In genomic region chrX:135520553-135521404, GRCh38 we compare ENCODE assay signal across 8 cellular contexts. TPM values are rescaled to one million over a fixed set of nuclear protein-coding genes. Genes with fewer than 3 reads are reported as not detected.
DNase-seq lines count a peak whose midpoint lies in the region; ATAC-seq and TF ChIP-seq lines count a peak whose summit lies in the region.

INTS6L (plus strand) TSS chrX:135520660; CDS start chrX:135520993, 333 bp downstream.

- H3K9ac ChIP-seq in trophoblast cell (ENCODE audit: low read length): peak within 1 kb of the TSS; percentile 74

- H3K79me1 ChIP-seq in trophoblast cell (ENCODE audit: low read length): peaks cover 12% of the 10 kb centered on the region

- peak within 1 kb of the TSS; percentile 80 for H4K8ac ChIP-seq in trophoblast cell (ENCODE audit: low read depth, low read length)

- H2BK5ac ChIP-seq in trophoblast cell (ENCODE audit: low read depth, low read length, poor library complexity): peak within 1 kb of the TSS; percentile 68

- peak; percentile 85 for ATAC-seq in Right ventricle myocardium superior (ENCODE audit: poor library complexity)

- H2AK5ac ChIP-seq in trophoblast cell (ENCODE audit: low read length): no peak within 1 kb of the TSS

- H3K4me1 ChIP-seq in trophoblast cell (ENCODE audit: control insufficient read depth in 1 of 2, insufficient read depth in 2 of 2, low read length in 2 of 2): no peaks in the 10 kb centered on the region
- H3K4me1 ChIP-seq in transverse colon: peaks cover 0 to 21% (median 0%) of the 10 kb centered on the region in 4 donors

- in situ Hi-C loops in transverse colon (cut with MboI; ENCODE audit: low pct_ligation_motif_present in 1 of 4, low pct_unique_long_range_greater_than_20kb in 1 of 4, low sequenced_read_pairs in 3 of 4): no loop called here

- H2AFZ ChIP-seq in trophoblast cell (ENCODE audit: insufficient read depth, low read length, poor library complexity): peak within 1 kb of the TSS; percentile 78

- H3K4me3 ChIP-seq in trophoblast cell (ENCODE audit: low read depth, low read length) (peak within 1 kb of the TSS; percentile 80), transverse colon (peak within 1 kb of the TSS; percentile 50 to 87 (median 77))

- no CpG with 5 or more reads among the region's 50 CpGs for WGBS in trophoblast cell (ENCODE audit: extremely low coverage, insufficient coverage, insufficient read length)
- WGBS in transverse colon (ENCODE audit: low coverage in 1 of 2), 2 donors: 54% methylated on average over 50 of the region's 50 CpGs; no CpG with 5 or more reads in 1 of the 2 donors

- no peak for TF ChIP-seq CTCF in transverse colon (IDR thresholded peaks at IDR 0.05)

- H3K27me3 ChIP-seq in trophoblast cell (ENCODE audit: insufficient read depth, low read length) (no peaks in the 10 kb centered on the region), transverse colon (no peaks in the 10 kb centered on the region)

- H3K23ac ChIP-seq in trophoblast cell (ENCODE audit: low read length): no peak within 1 kb of the TSS

- H3K14ac ChIP-seq in trophoblast cell (ENCODE audit: low read length): peak within 1 kb of the TSS; percentile 73

- H2BK120ac ChIP-seq in trophoblast cell (ENCODE audit: insufficient read depth, low read length, poor library complexity): peak within 1 kb of the TSS; percentile 72

- TF ChIP-seq POLR2A in transverse colon (IDR thresholded peaks at IDR 0.05): peak; percentile 98

- peak within 1 kb of the TSS; percentile 91 for H3K4me2 ChIP-seq in trophoblast cell (ENCODE audit: low read length)

- H2BK12ac ChIP-seq in trophoblast cell (ENCODE audit: low read length): peak within 1 kb of the TSS; percentile 44

- TF ChIP-seq EP300 in transverse colon (IDR thresholded peaks at IDR 0.05; ENCODE audit: low read depth): no peak

- H3K79me2 ChIP-seq in trophoblast cell (ENCODE audit: control insufficient read depth, insufficient read depth, low read length, poor library complexity): peaks cover 5% of the 10 kb centered on the region

- peak within 1 kb of the TSS; percentile 79 for H3K27ac ChIP-seq in trophoblast cell (ENCODE audit: low read depth, low read length)
- H3K27ac ChIP-seq in transverse colon: peak within 1 kb of the TSS; percentile 91 to 98 (median 97)

- no peaks in the 10 kb centered on the region for H3K9me3 ChIP-seq in trophoblast cell (ENCODE audit: insufficient read depth, low read depth, low read length)
- no peaks in the 10 kb centered on the region for H3K9me3 ChIP-seq in transverse colon

- intact Hi-C loops in Right ventricle myocardium superior (cut with DNase I): no loop called here
- intact Hi-C loops in transverse colon (cut with DNase I; ENCODE audit: low total_unique reads): no loop called here

- H4K91ac ChIP-seq in trophoblast cell (ENCODE audit: low read depth, low read length): peak within 1 kb of the TSS; percentile 77

- peak within 1 kb of the TSS; percentile 93 for H3K18ac ChIP-seq in trophoblast cell (ENCODE audit: low read length)

- peak within 1 kb of the TSS; percentile 87 for H4K12ac ChIP-seq in trophoblast cell (ENCODE audit: low read depth, low read length)

- DNase-seq in GF-D8 (lab: John Stamatoyannopoulos, UW) (peak; percentile 85), H4 (ENCODE audit: low spot score) (peak; percentile 61), M059J (ENCODE audit: low read depth) (peak; percentile 92), SW480 (ENCODE audit: low spot score) (peak; percentile 82), Right ventricle myocardium superior (peak; percentile 89), trophoblast cell (peak; percentile 59 to 65), transverse colon (peak; percentile 91)
- DNase-seq in activated naive CD8-positive, alpha-beta T cell treated with anti-CD3 and anti-CD28 coated beads, Interleukin-2, amount 50 U/mL, for 16 hours (ENCODE audit: low read depth, low spot score): peak; percentile 57

- H3K36me3 ChIP-seq in trophoblast cell (ENCODE audit: control insufficient read depth in 1 of 2, insufficient read depth in 2 of 2, low read length in 2 of 2): no peaks in the 10 kb centered on the region
- no peaks in the 10 kb centered on the region for H3K36me3 ChIP-seq in transverse colon

- H3K4ac ChIP-seq in trophoblast cell (ENCODE audit: low read depth, low read length): peak within 1 kb of the TSS; percentile 36

RNA-seq across cellular contexts. Expression of gene INTS6L, which starts in this region (rescaled TPM):
- 1.6 and 3.9 TPM in 2 replicates for total RNA-seq in H4 (2014; rRNA removed; shearing (Covaris generic))
- 4.7 and 5.8 TPM in 2 replicates for total RNA-seq in M059J (2014; rRNA removed; shearing (Covaris generic))
- total RNA-seq in Right ventricle myocardium superior: 2.4 TPM
- polyA plus RNA-seq in trophoblast cell (2013): 4.4 and 4.9 TPM in 2 replicates
- total RNA-seq in transverse colon: 100 to 1,000 TPM in 1 of 4 donors, 10 to 100 TPM in 3; 23.5 to 195 (median 44.4) TPM

Comparison
In these comparisons a context has a peak if more than half of its experiments do, and no peak if none do; other contexts are left out.
1. Peak in every context shown above with its lines: DNase-seq, ATAC-seq, H3K4me3 ChIP-seq and H3K27ac ChIP-seq.